In the genomic region with DNA sequence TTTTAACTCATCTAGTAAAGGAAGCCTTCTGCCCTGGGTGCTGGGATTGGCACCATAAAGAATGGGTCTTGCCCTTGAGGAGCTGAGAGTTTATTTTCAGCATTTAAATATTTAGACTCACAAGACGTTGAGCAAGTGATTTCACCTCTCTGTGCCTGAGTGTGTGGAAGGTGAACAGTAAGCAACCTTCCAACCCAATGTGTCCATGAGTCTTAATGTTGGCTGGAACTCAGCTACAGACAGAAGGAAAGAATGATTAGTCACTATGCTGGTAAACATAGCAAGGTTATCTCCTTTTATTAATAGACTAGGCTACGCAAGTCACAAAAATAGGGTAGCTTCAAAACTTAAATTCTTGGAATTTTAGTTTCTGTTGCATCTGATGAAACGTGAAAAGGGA, we compare ENCODE assay signal across 21 cellular contexts.
A peak's percentile ranks its signal among the peaks of the same experiment; 100 is the strongest.
DNase-seq lines count a peak whose midpoint lies in the region; ATAC-seq, FAIRE-seq and TF ChIP-seq lines count a peak whose summit lies in the region.
"Had no signal": no experiment of that assay in that cellular context is flagged by ENCODE, and none has a peak within 500 bp of the region (broad histone marks: within the 10 kb centered on the region; RNA-seq: fewer than 3 reads in every experiment).

No MANE protein-coding gene starts in this region.

- DNase-seq in AG08396 (ENCODE audit: low spot score) (peak; percentile 61), amniotic epithelial cell (ENCODE audit: low read depth) (peak; percentile 25), Right ventricle myocardium superior (no peak), pancreas (no peak), T1000 (lab: John Stamatoyannopoulos, UW) (no peak), SW 1271 (lab: John Stamatoyannopoulos, UW) (no peak), NCI-H446 (lab: John Stamatoyannopoulos, UW) (no peak), left colon (no peak)
- DNase-seq: activated CD4-positive, CD25-positive, alpha-beta regulatory T cell treated with anti-CD3 and anti-CD28 coated beads, Interleukin-2, amount 50 U/mL, for 72 hours; activated CD8-positive, alpha-beta memory T cell treated with anti-CD3 and anti-CD28 coated beads, Interleukin-2, amount 10 ng/mL, durations not matched to agents 7 days and 5 days; activated effector memory CD4-positive, alpha-beta T cell treated with anti-CD3 and anti-CD28 coated beads, Interleukin-2, amount 50 U/mL, for 16 hours; amniotic stem cell; cortex of kidney; NCI-H1436; NCI-H2171 treated with DMSO at 0.1 percent for 48 hours; stimulated activated CD4-positive, alpha-beta T cell treated with anti-CD3 and anti-CD28 coated beads, Interleukin-12 subunit alpha, Interleukin-12 subunit beta, amount 100 ng/mL, for 4 hours; T-helper 9 cell; thyroid gland had no signal

- H3K27ac ChIP-seq in pancreas, result no peak overlapping the region
- H3K27ac ChIP-seq: thyroid gland had no signal

- ATAC-seq in Right ventricle myocardium superior (ENCODE audit: poor library complexity) (peak; percentile 94), pancreas (peak in 3 of 4 donors; percentile 61 to 85 (median 82)), left colon (no peak)
- ATAC-seq: activated CD8-positive, alpha-beta memory T cell treated with anti-CD3 and anti-CD28 coated beads, Interleukin-2, amount 10 ng/mL, durations not matched to agents 7 days and 5 days; GM23338; natural killer cell treated with Interleukin-12 subunit alpha and Interleukin-12 subunit beta and Interleukin-15 and Interleukin-18, amount 100 ng/mL, for 72 hours had no signal

- intact Hi-C loops in Right ventricle myocardium superior (cut with DNase I) (loop anchor here (10.0 kb wide), 1 partner anchor 347 kb away; no protein-coding TSS in a partner anchor), pancreas (cut with DNase I) (no loop called here), left colon (cut with DNase I, micrococcal nuclease) (no loop called here)

- H3K4me1 ChIP-seq in pancreas, result no peaks in the 10 kb centered on the region
- H3K4me1 ChIP-seq: thyroid gland had no signal

- no peaks in the 10 kb centered on the region for H3K36me3 ChIP-seq in pancreas
- H3K36me3 ChIP-seq: thyroid gland had no signal

- no peaks in the 10 kb centered on the region for H3K9me3 ChIP-seq in pancreas
- H3K9me3 ChIP-seq: thyroid gland had no signal

- H3K27me3 ChIP-seq in pancreas, result no peaks in the 10 kb centered on the region
- H3K27me3 ChIP-seq: thyroid gland had no signal

- 35% methylated on average over 3 of the region's 3 CpGs for WGBS in pancreas, 2 donors

- no peak overlapping the region for H3K4me3 ChIP-seq in pancreas
- H3K4me3 ChIP-seq: GM23338, thyroid gland had no signal

- no peak for TF ChIP-seq CTCF in pancreas (IDR thresholded peaks at IDR 0.05)

- FAIRE-seq in pancreas (lab: Jason Lieb, UNC), result no peak
- FAIRE-seq: GM18507 had no signal

Comparison
In these comparisons a context has a peak if more than half of its experiments do, and no peak if none do; other contexts are left out.
1. DNase-seq: peak in AG08396 (single experiment) and amniotic epithelial cell (single experiment); none in Right ventricle myocardium superior (single experiment), pancreas (0 of 6), T1000 (single experiment), SW 1271 (0 of 2), NCI-H446 (0 of 2) and left colon (0 of 2).